15 cellular contexts compared by ENCODE assay signal in the genomic region with DNA sequence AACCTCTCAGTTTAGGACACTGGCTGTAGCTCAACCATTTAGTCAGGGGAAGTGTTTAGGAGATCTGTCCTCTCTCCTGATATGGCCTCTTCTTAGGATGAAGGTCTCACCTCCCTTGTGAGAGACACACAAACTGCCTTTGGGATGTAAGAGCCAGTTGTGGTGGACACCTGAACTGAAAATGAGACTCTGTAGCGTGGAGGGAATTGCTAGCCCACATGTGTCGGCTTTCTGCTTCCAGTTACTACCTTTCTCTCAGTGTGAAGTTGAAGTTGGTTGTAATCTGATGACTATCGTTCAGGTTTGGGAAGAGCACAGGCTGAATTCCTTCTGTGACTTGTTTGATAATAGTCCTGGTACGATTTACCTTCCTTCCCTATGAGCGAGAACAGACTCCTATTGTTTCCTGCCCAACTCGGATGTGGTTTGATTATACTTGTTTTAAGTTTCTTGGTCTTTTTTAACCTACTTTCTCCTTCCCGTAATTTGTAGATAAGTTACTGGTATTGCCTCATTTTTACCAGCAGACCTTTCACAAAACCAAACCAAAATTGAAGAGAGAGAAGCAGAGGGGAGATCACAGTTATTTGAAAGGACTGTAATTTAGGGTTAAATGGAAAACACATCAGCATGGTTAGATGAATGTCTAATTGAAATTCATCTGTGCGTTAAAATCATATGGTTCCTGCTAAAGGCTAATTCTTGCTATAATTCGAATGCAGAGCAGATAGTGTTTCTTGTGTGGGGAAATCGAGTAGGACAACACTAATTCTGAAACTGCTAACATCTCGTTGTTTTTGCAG. TPM values are rescaled to one million over a fixed set of nuclear protein-coding genes. Genes with fewer than 3 reads are reported as not detected.
DNase-seq lines count a peak whose midpoint lies in the region; TF ChIP-seq lines count a peak whose summit lies in the region.
"Had no signal": no experiment of that assay in that cellular context is flagged by ENCODE, and none has a peak within 500 bp of the region (broad histone marks: within the 10 kb centered on the region; RNA-seq: fewer than 3 reads in every experiment).

No MANE protein-coding gene starts in this region.

- TF ChIP-seq POLR2A in testis (IDR thresholded peaks at IDR 0.05): no peak

- CTCF ChIA-PET in CD8-positive, alpha-beta memory T cell (lab: Charles Lee): no interaction called here
- CTCF ChIA-PET in mammary epithelial cell (lab: Charles Lee; ENCODE audit: low non-redundant PET): no interaction called here

- peak overlapping the region in 6 of 7 donors; percentile 50 to 75 (median 58) for H3K4me3 Mint-ChIP-seq in CD8-positive, alpha-beta memory T cell
- peak overlapping the region; percentile 63 for H3K4me3 Mint-ChIP-seq in T-helper 1 cell treated with Interleukin-12 subunit alpha and Interleukin-12 subunit beta and Interleukin-4 antibody, amounts not matched to agents 30 μg/mL and 1 μg/mL, for 36 hours

- no peak overlapping the region for H3K9ac ChIP-seq in BLaER1 treated with 17β-estradiol and CSF1 and Interleukin-3, amounts not matched to agents 10 nM and 100 nM
- no peak overlapping the region for H3K9ac ChIP-seq in mammary epithelial cell (ENCODE audit: insufficient read depth, low read length)

- POLR2A ChIA-PET in CD8-positive, alpha-beta memory T cell (lab: Charles Lee): no interaction called here

- peaks cover 12 to 56% (median 19%) of the 10 kb centered on the region in 3 donors for H3K36me3 Mint-ChIP-seq in CD8-positive, alpha-beta memory T cell
- H3K36me3 Mint-ChIP-seq in T-helper 1 cell treated with Interleukin-12 subunit alpha and Interleukin-12 subunit beta and Interleukin-4 antibody, amounts not matched to agents 30 μg/mL and 1 μg/mL, for 36 hours (ENCODE audit: low read depth): peaks cover 37% of the 10 kb centered on the region

- peaks cover 11 to 33% (median 25%) of the 10 kb centered on the region in 10 experiments for H3K4me1 ChIP-seq in BLaER1 treated with 17β-estradiol and CSF1 and Interleukin-3, amounts not matched to agents 10 nM and 100 nM
- H3K4me1 ChIP-seq in CD8-positive, alpha-beta memory T cell (ENCODE audit: insufficient read depth, low read length): peaks cover 28% of the 10 kb centered on the region
- peaks cover 33% of the 10 kb centered on the region for H3K4me1 ChIP-seq in mammary epithelial cell (ENCODE audit: insufficient read depth, low read length)
- peaks cover under 1% of the 10 kb centered on the region for H3K4me1 ChIP-seq in testis

- H3K4me1 Mint-ChIP-seq in CD8-positive, alpha-beta memory T cell: peaks cover 26 to 36% (median 32%) of the 10 kb centered on the region in 3 donors
- peaks cover 78% of the 10 kb centered on the region for H3K4me1 Mint-ChIP-seq in T-helper 1 cell treated with Interleukin-12 subunit alpha and Interleukin-12 subunit beta and Interleukin-4 antibody, amounts not matched to agents 30 μg/mL and 1 μg/mL, for 36 hours (ENCODE audit: low read depth)

- H3K4me3 ChIP-seq in BLaER1 treated with 17β-estradiol and CSF1 and Interleukin-3, amounts not matched to agents 10 nM and 100 nM: no peak overlapping the region
- H3K4me3 ChIP-seq in CD8-positive, alpha-beta memory T cell (ENCODE audit: low read length): peak overlapping the region; percentile 12
- H3K4me3 ChIP-seq in mammary epithelial cell (replicated peaks in 1 of 3; ENCODE audit: insufficient read depth in 1 of 3, low read depth in 2 of 3, low read length in 3 of 3) (no peak overlapping the region), testis (no peak overlapping the region)
- H3K4me3 ChIP-seq: SK-N-MC, transverse colon had no signal

- intact Hi-C loops in mammary epithelial cell (cut with micrococcal nuclease) (no loop called here), testis (cut with DNase I; ENCODE audit: low total_unique reads) (no loop called here)

- H3K4me2 ChIP-seq in BLaER1 treated with 17β-estradiol and CSF1 and Interleukin-3, amounts not matched to agents 10 nM and 100 nM: peak overlapping the region in 9 of 11 experiments; percentile 5 to 45 (median 24); a peak in 10 of 22 replicates
- H3K4me2 ChIP-seq in mammary epithelial cell (ENCODE audit: insufficient read depth, low read depth, low read length): peak overlapping the region; percentile 51

- H2AFZ ChIP-seq in mammary epithelial cell (ENCODE audit: low read depth, low read length): peak overlapping the region; percentile 46

- WGBS in mammary epithelial cell (ENCODE audit: low coverage, missing lambda C conversion rate): 39% methylated on average over 11 of the region's 11 CpGs
- WGBS in testis, 2 donors: 79 to 87% methylated on average over 11 of the region's 11 CpGs

- dilution Hi-C loops in mammary epithelial cell (cut with HindIII; ENCODE audit: low sequenced_read_pairs): loop anchor here (10.0 kb wide), 1 partner anchor 367 kb away; no protein-coding TSS in a partner anchor

- peak overlapping the region in 7 of 8 donors; percentile 0 to 63 (median 12) for H3K27ac Mint-ChIP-seq in CD8-positive, alpha-beta memory T cell
- peak overlapping the region; percentile 84 for H3K27ac Mint-ChIP-seq in T-helper 1 cell treated with Interleukin-12 subunit alpha and Interleukin-12 subunit beta and Interleukin-4 antibody, amounts not matched to agents 30 μg/mL and 1 μg/mL, for 36 hours

- H3K36me3 ChIP-seq in BLaER1 treated with 17β-estradiol and CSF1 and Interleukin-3, amounts not matched to agents 10 nM and 100 nM: peaks cover 50 to 93% (median 72%) of the 10 kb centered on the region in 11 experiments
- H3K36me3 ChIP-seq in CD8-positive, alpha-beta memory T cell (ENCODE audit: insufficient read depth, low read length): no peaks in the 10 kb centered on the region
- peaks cover 7% of the 10 kb centered on the region for H3K36me3 ChIP-seq in mammary epithelial cell (ENCODE audit: insufficient read depth, low read length)
- H3K36me3 ChIP-seq in testis (ENCODE audit: low read depth, missing control alignments): no peaks in the 10 kb centered on the region

- no peaks in the 10 kb centered on the region for H3K27me3 Mint-ChIP-seq in CD8-positive, alpha-beta memory T cell
- no peaks in the 10 kb centered on the region for H3K27me3 Mint-ChIP-seq in T-helper 1 cell treated with Interleukin-12 subunit alpha and Interleukin-12 subunit beta and Interleukin-4 antibody, amounts not matched to agents 30 μg/mL and 1 μg/mL, for 36 hours (ENCODE audit: low read depth)

- no peak for DNase-seq in CD8-positive, alpha-beta memory T cell
- DNase-seq in mammary epithelial cell (peak; percentile 64), testis (no peak), COLO668 (lab: John Stamatoyannopoulos, UW; ENCODE audit: unreplicated experiment) (no peak), globus pallidus (ENCODE audit: low spot score) (no peak)
- no peak for DNase-seq in stimulated activated CD4-positive, alpha-beta T cell treated with anti-CD3 and anti-CD28 coated beads, Interleukin-4, amount 100 ng/mL, for 1 hour
- DNase-seq: AML-193, amygdala, left cardiac atrium, NCI-H1105 treated with DMSO at 0.1 percent for 48 hours, NCI-H748 treated with DMSO at 0.1 percent for 48 hours, transverse colon had no signal

- peaks cover 0 to 32% (median 0%) of the 10 kb centered on the region in 11 experiments; a peak in 9 of 22 replicates for H4K20me1 ChIP-seq in BLaER1 treated with 17β-estradiol and CSF1 and Interleukin-3, amounts not matched to agents 10 nM and 100 nM
- no peaks in the 10 kb centered on the region for H4K20me1 ChIP-seq in mammary epithelial cell (ENCODE audit: insufficient read depth, low read length)

- H3K9me3 Mint-ChIP-seq in CD8-positive, alpha-beta memory T cell: no peaks in the 10 kb centered on the region
- no peaks in the 10 kb centered on the region for H3K9me3 Mint-ChIP-seq in T-helper 1 cell treated with Interleukin-12 subunit alpha and Interleukin-12 subunit beta and Interleukin-4 antibody, amounts not matched to agents 30 μg/mL and 1 μg/mL, for 36 hours

- BruUV-seq in mammary epithelial cell (replicated peaks; lab: Mats Ljungman, UMichigan): no TSS peak

- no peaks in the 10 kb centered on the region for H3K27me3 ChIP-seq in BLaER1 treated with 17β-estradiol and CSF1 and Interleukin-3, amounts not matched to agents 10 nM and 100 nM
- no peaks in the 10 kb centered on the region for H3K27me3 ChIP-seq in CD8-positive, alpha-beta memory T cell (ENCODE audit: insufficient read depth, low read length, poor library complexity, severe bottlenecking)
- H3K27me3 ChIP-seq in mammary epithelial cell (ENCODE audit: insufficient read depth, low read length) (no peaks in the 10 kb centered on the region), testis (no peaks in the 10 kb centered on the region)
- H3K27me3 ChIP-seq: transverse colon had no signal

- in situ Hi-C loops in mammary epithelial cell (cut with MboI; ENCODE audit: low sequenced_read_pairs in 2 of 2): no loop called here

- TF ChIP-seq CTCF in mammary epithelial cell (conservative IDR thresholded peaks at IDR 0.05 in 1 of 2, IDR thresholded peaks at IDR 0.05 in 1 of 2; ENCODE audit: extremely low read depth in 1 of 2, insufficient read depth in 1 of 2, low read depth in 1 of 2, low read length in 2 of 2) (no peak), testis (IDR thresholded peaks at IDR 0.05) (no peak)

- no peak overlapping the region; a peak in 1 of 22 replicates for H3K27ac ChIP-seq in BLaER1 treated with 17β-estradiol and CSF1 and Interleukin-3, amounts not matched to agents 10 nM and 100 nM
- H3K27ac ChIP-seq in CD8-positive, alpha-beta memory T cell (ENCODE audit: low read depth, low read length): no peak overlapping the region
- H3K27ac ChIP-seq in mammary epithelial cell (ENCODE audit: insufficient read depth, low read depth, low read length): peak overlapping the region; percentile 18
- no peak overlapping the region for H3K27ac ChIP-seq in testis
- H3K27ac ChIP-seq: SK-N-MC, transverse colon had no signal

- no peaks in the 10 kb centered on the region for H3K79me2 ChIP-seq in mammary epithelial cell (ENCODE audit: insufficient read depth, low read length)

- no peaks in the 10 kb centered on the region for H3K9me3 ChIP-seq in BLaER1 treated with 17β-estradiol and CSF1 and Interleukin-3, amounts not matched to agents 10 nM and 100 nM (replicated peaks in 1 of 11)
- no peaks in the 10 kb centered on the region for H3K9me3 ChIP-seq in CD8-positive, alpha-beta memory T cell (ENCODE audit: low read length)
- H3K9me3 ChIP-seq in mammary epithelial cell (replicated peaks; ENCODE audit: insufficient read depth, low read length) (no peaks in the 10 kb centered on the region), testis (no peaks in the 10 kb centered on the region)
- H3K9me3 ChIP-seq: transverse colon had no signal

RNA-seq across cellular contexts. Expression of a gene that starts 43.2 kb away (rescaled TPM):
- total RNA-seq in CD8-positive, alpha-beta memory T cell: 10 to 100 TPM; 38.1 to 38.2 TPM
- polyA plus RNA-seq in CD8-positive, alpha-beta memory T cell: 18.6 TPM
- 10 to 100 TPM; 36.4 to 46.3 TPM for total RNA-seq in mammary epithelial cell
- polyA plus RNA-seq in mammary epithelial cell: 15.8 TPM
- polyA minus RNA-seq in mammary epithelial cell: 67.8 TPM
- total RNA-seq in testis: 100 to 1,000 TPM in 1 of 2 donors, 10 to 100 TPM in 1; 93.9 to 122 TPM
- polyA plus RNA-seq in testis (ENCODE audit: insufficient read depth, low read depth, low replicate concordance): 126 TPM

RNA-seq across cellular contexts. Expression of a gene that starts 45.3 kb away (rescaled TPM):
- total RNA-seq in CD8-positive, alpha-beta memory T cell: 10 to 100 TPM; 31.0 to 31.6 TPM
- 58.9 TPM for polyA plus RNA-seq in CD8-positive, alpha-beta memory T cell
- 10 to 100 TPM; 34.4 to 42.5 TPM for total RNA-seq in mammary epithelial cell
- 49.3 TPM for polyA plus RNA-seq in mammary epithelial cell
- polyA minus RNA-seq in mammary epithelial cell: 21.1 TPM
- 10 to 100 TPM; 39.0 to 57.4 TPM for total RNA-seq in testis
- polyA plus RNA-seq in testis (ENCODE audit: insufficient read depth, low read depth, low replicate concordance): 30.0 TPM
